In genomic region chr1:219076536-219076935, GRCh38 we compare ENCODE assay signal across 2 cellular contexts.
TF ChIP-seq lines count a peak whose summit lies in the region.

No MANE protein-coding gene starts in this region.

TF ChIP-seq in GM23338, 12 proteins besides CTCF, POLR2A, EP300 and RAD21 (continued from another document):
- TF ChIP-seq, protein P1, sequence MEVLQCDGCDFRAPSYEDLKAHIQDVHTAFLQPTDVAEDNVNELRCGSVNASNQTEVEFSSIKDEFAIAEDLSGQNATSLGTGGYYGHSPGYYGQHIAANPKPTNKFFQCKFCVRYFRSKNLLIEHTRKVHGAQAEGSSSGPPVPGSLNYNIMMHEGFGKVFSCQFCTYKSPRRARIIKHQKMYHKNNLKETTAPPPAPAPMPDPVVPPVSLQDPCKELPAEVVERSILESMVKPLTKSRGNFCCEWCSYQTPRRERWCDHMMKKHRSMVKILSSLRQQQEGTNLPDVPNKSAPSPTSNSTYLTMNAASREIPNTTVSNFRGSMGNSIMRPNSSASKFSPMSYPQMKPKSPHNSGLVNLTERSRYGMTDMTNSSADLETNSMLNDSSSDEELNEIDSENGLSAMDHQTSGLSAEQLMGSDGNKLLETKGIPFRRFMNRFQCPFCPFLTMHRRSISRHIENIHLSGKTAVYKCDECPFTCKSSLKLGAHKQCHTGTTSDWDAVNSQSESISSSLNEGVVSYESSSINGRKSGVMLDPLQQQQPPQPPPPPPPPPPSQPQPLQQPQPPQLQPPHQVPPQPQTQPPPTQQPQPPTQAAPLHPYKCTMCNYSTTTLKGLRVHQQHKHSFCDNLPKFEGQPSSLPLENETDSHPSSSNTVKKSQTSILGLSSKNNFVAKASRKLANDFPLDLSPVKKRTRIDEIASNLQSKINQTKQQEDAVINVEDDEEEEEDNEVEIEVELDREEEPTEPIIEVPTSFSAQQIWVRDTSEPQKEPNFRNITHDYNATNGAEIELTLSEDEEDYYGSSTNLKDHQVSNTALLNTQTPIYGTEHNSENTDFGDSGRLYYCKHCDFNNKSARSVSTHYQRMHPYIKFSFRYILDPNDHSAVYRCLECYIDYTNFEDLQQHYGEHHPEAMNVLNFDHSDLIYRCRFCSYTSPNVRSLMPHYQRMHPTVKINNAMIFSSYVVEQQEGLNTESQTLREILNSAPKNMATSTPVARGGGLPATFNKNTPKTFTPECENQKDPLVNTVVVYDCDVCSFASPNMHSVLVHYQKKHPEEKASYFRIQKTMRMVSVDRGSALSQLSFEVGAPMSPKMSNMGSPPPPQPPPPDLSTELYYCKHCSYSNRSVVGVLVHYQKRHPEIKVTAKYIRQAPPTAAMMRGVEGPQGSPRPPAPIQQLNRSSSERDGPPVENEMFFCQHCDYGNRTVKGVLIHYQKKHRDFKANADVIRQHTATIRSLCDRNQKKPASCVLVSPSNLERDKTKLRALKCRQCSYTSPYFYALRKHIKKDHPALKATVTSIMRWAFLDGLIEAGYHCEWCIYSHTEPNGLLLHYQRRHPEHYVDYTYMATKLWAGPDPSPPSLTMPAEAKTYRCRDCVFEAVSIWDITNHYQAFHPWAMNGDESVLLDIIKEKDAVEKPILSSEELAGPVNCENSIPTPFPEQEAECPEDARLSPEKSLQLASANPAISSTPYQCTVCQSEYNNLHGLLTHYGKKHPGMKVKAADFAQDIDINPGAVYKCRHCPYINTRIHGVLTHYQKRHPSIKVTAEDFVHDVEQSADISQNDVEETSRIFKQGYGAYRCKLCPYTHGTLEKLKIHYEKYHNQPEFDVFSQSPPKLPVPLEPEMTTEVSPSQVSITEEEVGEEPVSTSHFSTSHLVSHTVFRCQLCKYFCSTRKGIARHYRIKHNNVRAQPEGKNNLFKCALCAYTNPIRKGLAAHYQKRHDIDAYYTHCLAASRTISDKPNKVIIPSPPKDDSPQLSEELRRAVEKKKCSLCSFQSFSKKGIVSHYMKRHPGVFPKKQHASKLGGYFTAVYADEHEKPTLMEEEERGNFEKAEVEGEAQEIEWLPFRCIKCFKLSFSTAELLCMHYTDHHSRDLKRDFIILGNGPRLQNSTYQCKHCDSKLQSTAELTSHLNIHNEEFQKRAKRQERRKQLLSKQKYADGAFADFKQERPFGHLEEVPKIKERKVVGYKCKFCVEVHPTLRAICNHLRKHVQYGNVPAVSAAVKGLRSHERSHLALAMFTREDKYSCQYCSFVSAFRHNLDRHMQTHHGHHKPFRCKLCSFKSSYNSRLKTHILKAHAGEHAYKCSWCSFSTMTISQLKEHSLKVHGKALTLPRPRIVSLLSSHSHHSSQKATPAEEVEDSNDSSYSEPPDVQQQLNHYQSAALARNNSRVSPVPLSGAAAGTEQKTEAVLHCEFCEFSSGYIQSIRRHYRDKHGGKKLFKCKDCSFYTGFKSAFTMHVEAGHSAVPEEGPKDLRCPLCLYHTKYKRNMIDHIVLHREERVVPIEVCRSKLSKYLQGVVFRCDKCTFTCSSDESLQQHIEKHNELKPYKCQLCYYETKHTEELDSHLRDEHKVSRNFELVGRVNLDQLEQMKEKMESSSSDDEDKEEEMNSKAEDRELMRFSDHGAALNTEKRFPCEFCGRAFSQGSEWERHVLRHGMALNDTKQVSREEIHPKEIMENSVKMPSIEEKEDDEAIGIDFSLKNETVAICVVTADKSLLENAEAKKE (CRISPR knock-in tag; IDR thresholded peaks at IDR 0.05), result no peak
- TF ChIP-seq JUNB (IDR thresholded peaks at IDR 0.05; ENCODE audit: unreplicated experiment) (no peak), REST (IDR thresholded peaks at IDR 0.05; ENCODE audit: unreplicated experiment) (no peak), ZNF331 (CRISPR knock-in tag; IDR thresholded peaks at IDR 0.05; ENCODE audit: low read depth) (no peak), POLR2AphosphoS5 (IDR thresholded peaks at IDR 0.05; ENCODE audit: low read depth) (no peak), EZH2phosphoT487 (IDR thresholded peaks at IDR 0.05; ENCODE audit: unreplicated experiment) (no peak), STAT1 (IDR thresholded peaks at IDR 0.05; ENCODE audit: unreplicated experiment) (no peak), ZNF114 (CRISPR knock-in tag; IDR thresholded peaks at IDR 0.05) (no peak), NANOG (IDR thresholded peaks at IDR 0.05; ENCODE audit: borderline replicate concordance) (no peak)
- TF ChIP-seq, protein P2, sequence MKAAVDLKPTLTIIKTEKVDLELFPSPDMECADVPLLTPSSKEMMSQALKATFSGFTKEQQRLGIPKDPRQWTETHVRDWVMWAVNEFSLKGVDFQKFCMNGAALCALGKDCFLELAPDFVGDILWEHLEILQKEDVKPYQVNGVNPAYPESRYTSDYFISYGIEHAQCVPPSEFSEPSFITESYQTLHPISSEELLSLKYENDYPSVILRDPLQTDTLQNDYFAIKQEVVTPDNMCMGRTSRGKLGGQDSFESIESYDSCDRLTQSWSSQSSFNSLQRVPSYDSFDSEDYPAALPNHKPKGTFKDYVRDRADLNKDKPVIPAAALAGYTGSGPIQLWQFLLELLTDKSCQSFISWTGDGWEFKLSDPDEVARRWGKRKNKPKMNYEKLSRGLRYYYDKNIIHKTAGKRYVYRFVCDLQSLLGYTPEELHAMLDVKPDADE (IDR thresholded peaks at IDR 0.05), result no peak
TF ChIP-seq in GM23338: peak in this region for 0.

TF ChIP-seq in WTC11, 78 proteins besides CTCF, POLR2A, EP300 and RAD21 (continued from another document):
- TF ChIP-seq, protein P3, sequence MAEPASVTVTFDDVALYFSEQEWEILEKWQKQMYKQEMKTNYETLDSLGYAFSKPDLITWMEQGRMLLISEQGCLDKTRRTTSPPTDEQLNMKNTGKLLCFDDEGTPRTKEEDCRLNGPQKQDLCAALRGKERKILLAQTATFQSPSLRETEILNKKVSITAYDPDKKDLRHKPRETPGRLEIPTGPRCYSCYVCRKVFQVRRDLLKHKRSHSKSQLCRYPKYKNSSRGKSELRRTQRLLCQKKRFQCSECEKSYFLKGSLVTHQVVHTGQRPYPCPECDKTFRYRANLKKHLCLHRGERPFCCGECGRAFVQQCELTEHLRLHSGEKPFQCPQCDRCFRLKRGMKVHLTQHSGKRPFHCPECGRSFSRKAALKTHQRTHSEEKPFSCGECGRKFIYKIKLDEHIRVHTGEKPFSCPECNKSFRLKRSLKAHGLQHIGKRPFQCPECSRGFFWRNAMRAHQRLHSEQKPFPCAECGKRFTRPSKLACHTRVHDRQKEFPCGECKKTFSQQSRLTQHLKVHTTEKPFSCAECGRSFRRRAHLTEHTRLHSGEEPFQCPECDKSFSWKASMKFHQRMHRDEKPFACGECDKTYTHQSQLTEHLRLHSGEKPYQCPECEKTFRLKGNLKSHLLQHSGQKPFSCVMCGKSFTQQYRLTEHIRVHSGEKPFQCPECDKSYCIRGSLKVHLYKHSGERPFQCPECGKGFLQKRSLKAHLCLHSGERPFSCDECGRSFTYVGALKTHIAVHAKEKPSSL (CRISPR knock-in tag; conservative IDR thresholded peaks at IDR 0.05), result no peak
- TF ChIP-seq CBFB (CRISPR knock-in tag; IDR thresholded peaks at IDR 0.05; ENCODE audit: low read depth), result no peak
